15 cellular contexts compared by ENCODE assay signal in the genomic region with DNA sequence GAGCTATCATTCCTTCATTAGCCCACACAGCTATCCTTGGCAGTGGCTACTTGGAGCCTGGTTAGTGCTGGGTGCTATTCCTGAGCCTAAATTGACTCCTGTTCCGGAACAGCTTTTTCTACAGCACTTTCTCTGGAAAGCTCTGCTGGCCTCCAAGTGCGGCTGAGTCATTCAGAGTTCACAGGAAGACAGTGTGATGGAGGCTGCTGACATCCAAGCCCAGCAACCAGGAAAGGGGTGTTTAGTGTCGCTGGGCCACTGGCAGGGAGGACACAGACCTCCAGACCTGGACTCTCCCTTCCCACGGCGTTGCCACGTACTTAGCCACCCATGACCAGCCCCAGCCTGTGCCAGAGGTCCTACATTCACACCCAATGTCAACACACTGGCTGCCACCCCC. TPM values are rescaled to one million over a fixed set of nuclear protein-coding genes. Genes with fewer than 3 reads are reported as not detected.
A peak's percentile ranks its signal among the peaks of the same experiment; 100 is the strongest.
DNase-seq lines count a peak whose midpoint lies in the region; ATAC-seq lines count a peak whose summit lies in the region.
"Had no signal": no experiment of that assay in that cellular context is flagged by ENCODE, and none has a peak within 500 bp of the region (broad histone marks: within the 10 kb centered on the region; RNA-seq: fewer than 3 reads in every experiment).

No MANE protein-coding gene starts in this region.

- intact Hi-C loops in left cardiac atrium (cut with DNase I): no loop called here

- DNase-seq in GM04504 (ENCODE audit: low read depth) (peak; percentile 3), amniotic epithelial cell (ENCODE audit: low read depth) (peak; percentile 8), left cardiac atrium (peak; percentile 42), skeletal muscle cell (ENCODE audit: low read depth) (peak; percentile 7), DMS53 treated with DMSO at 0.1 percent for 48 hours (lab: John Stamatoyannopoulos, UW; ENCODE audit: unreplicated experiment) (no peak), NCI-H146 (lab: John Stamatoyannopoulos, UW) (no peak)
- DNase-seq: activated naive CD4-positive, alpha-beta T cell treated with Interleukin-2 at 50 U/mL for 16 hours; cerebellar nuclear complex; erythroblast; stimulated activated CD4-positive, alpha-beta T cell treated with anti-CD3 and anti-CD28 coated beads, Interleukin-4, amount 100 ng/mL, for 24 hours had no signal

- no peak overlapping the region for H3K4me3 ChIP-seq in skeletal muscle cell (ENCODE audit: low read depth, low read length)
- H3K4me3 ChIP-seq: SK-N-MC had no signal

- ATAC-seq in left cardiac atrium (peak; percentile 53 to 66), HG03565 (IDR thresholded peaks at IDR 0.05; ENCODE audit: unreplicated experiment) (no peak), GM19324 (IDR thresholded peaks at IDR 0.05; ENCODE audit: low FRiP score, unreplicated experiment) (no peak)
- ATAC-seq: HCT116; stimulated activated memory B cell treated with anti-CD40 and anti-IgM and Interleukin-4, amounts not matched to agents 10 μg/mL and 1 μg/mL and 100 μg/mL, for 72 hours had no signal

RNA-seq across cellular contexts. Expression of gene CACNA2D2, which starts 28.7 kb away (rescaled TPM):
- 1 to 10 TPM; 4.6 to 7.8 TPM for total RNA-seq in left cardiac atrium

Comparison
In these comparisons a context has a peak if more than half of its experiments do, and no peak if none do; other contexts are left out.
1. DNase-seq: peak in GM04504 (single experiment), amniotic epithelial cell (single experiment), left cardiac atrium (single experiment) and skeletal muscle cell (single experiment); none in DMS53 treated with DMSO at 0.1 percent for 48 hours (single experiment) and NCI-H146 (single experiment).
2. ATAC-seq: peak in left cardiac atrium (2 of 2); none in HG03565 (single experiment) and GM19324 (single experiment).